ENCODE assay signal across 20 cellular contexts in genomic region chr9:18829066-18829465, GRCh38.
DNase-seq lines count a peak whose midpoint lies in the region; ATAC-seq, FAIRE-seq and TF ChIP-seq lines count a peak whose summit lies in the region.
"Had no signal": no experiment of that assay in that cellular context is flagged by ENCODE, and none has a peak within 500 bp of the region (broad histone marks: within the 10 kb centered on the region; RNA-seq: fewer than 3 reads in every experiment).

No MANE protein-coding gene starts in this region.

- H3K9me3 ChIP-seq in astrocyte (ENCODE audit: insufficient read depth, low read depth, low read length): no peaks in the 10 kb centered on the region
- no peaks in the 10 kb centered on the region for H3K9me3 ChIP-seq in mammary epithelial cell (replicated peaks; ENCODE audit: insufficient read depth, low read length)
- H3K9me3 ChIP-seq: BLaER1 treated with 17β-estradiol and CSF1 and Interleukin-3, amounts not matched to agents 10 nM and 100 nM had no signal

- dilution Hi-C loops in mammary epithelial cell (cut with HindIII; ENCODE audit: low sequenced_read_pairs): no loop called here

- H3K4me3 ChIP-seq in astrocyte (ENCODE audit: insufficient read depth, low read depth, low read length) (no peak overlapping the region), mammary epithelial cell (replicated peaks in 1 of 3; ENCODE audit: insufficient read depth in 1 of 3, low read depth in 2 of 3, low read length in 3 of 3) (no peak overlapping the region)
- H3K4me3 ChIP-seq: BLaER1 treated with 17β-estradiol and CSF1 and Interleukin-3, amounts not matched to agents 10 nM and 100 nM had no signal

- in situ Hi-C loops in mammary epithelial cell (cut with MboI; ENCODE audit: low sequenced_read_pairs in 2 of 2): loop anchor here in 1 of 2 donors (10.0 kb wide), 1 partner anchor 574 kb away; no protein-coding TSS in a partner anchor

- H3K4me3 Mint-ChIP-seq in astrocyte (ENCODE audit: unreplicated experiment) (no peak overlapping the region), nephron (no peak overlapping the region)
- H3K4me3 Mint-ChIP-seq: B cell; CD4-positive, alpha-beta memory T cell; CD8-positive, alpha-beta memory T cell had no signal

- no peak overlapping the region for H3K27ac Mint-ChIP-seq in astrocyte (ENCODE audit: unreplicated experiment)
- peak overlapping the region; percentile 17 to 62 (median 44) for H3K27ac Mint-ChIP-seq in nephron
- H3K27ac Mint-ChIP-seq: B cell; CD4-positive, alpha-beta memory T cell; CD8-positive, alpha-beta memory T cell had no signal

- intact Hi-C loops in mammary epithelial cell (cut with micrococcal nuclease): loop anchor here (10.0 kb wide), 2 partner anchors 346 to 1014 kb away; no protein-coding TSS in a partner anchor

- TF ChIP-seq CTCF in astrocyte (IDR thresholded peaks at IDR 0.05; ENCODE audit: insufficient read depth, low read depth, low read length): no peak
- TF ChIP-seq CTCF in nephron (IDR thresholded peaks at IDR 0.05; ENCODE audit: unreplicated experiment in 3 of 3): no peak
- TF ChIP-seq CTCF in mammary epithelial cell (conservative IDR thresholded peaks at IDR 0.05 in 1 of 2, IDR thresholded peaks at IDR 0.05 in 1 of 2; ENCODE audit: extremely low read depth in 1 of 2, insufficient read depth in 1 of 2, low read depth in 1 of 2, low read length in 2 of 2): no peak

- H3K27me3 Mint-ChIP-seq in astrocyte (ENCODE audit: low read depth, unreplicated experiment) (no peaks in the 10 kb centered on the region), nephron (ENCODE audit: low read depth) (no peaks in the 10 kb centered on the region)
- H3K27me3 Mint-ChIP-seq: B cell; CD4-positive, alpha-beta memory T cell had no signal

- peaks cover 31% of the 10 kb centered on the region for H3K36me3 ChIP-seq in astrocyte (ENCODE audit: insufficient read depth, low read length)
- H3K36me3 ChIP-seq in mammary epithelial cell (ENCODE audit: insufficient read depth, low read length): no peaks in the 10 kb centered on the region
- H3K36me3 ChIP-seq: BLaER1 treated with 17β-estradiol and CSF1 and Interleukin-3, amounts not matched to agents 10 nM and 100 nM had no signal

- peaks cover 3% of the 10 kb centered on the region for H4K20me1 ChIP-seq in astrocyte (ENCODE audit: insufficient read depth, low read length)
- no peaks in the 10 kb centered on the region for H4K20me1 ChIP-seq in mammary epithelial cell (ENCODE audit: insufficient read depth, low read length)
- H4K20me1 ChIP-seq: BLaER1 treated with 17β-estradiol and CSF1 and Interleukin-3, amounts not matched to agents 10 nM and 100 nM had no signal

- peaks cover 2% of the 10 kb centered on the region for H3K4me1 Mint-ChIP-seq in astrocyte (ENCODE audit: low read depth, unreplicated experiment)
- H3K4me1 Mint-ChIP-seq in nephron: peaks cover 31% of the 10 kb centered on the region
- H3K4me1 Mint-ChIP-seq: B cell had no signal

- H3K27me3 ChIP-seq in astrocyte (ENCODE audit: insufficient read depth, low read length) (no peaks in the 10 kb centered on the region), mammary epithelial cell (ENCODE audit: insufficient read depth, low read length) (no peaks in the 10 kb centered on the region)
- H3K27me3 ChIP-seq: BLaER1 treated with 17β-estradiol and CSF1 and Interleukin-3, amounts not matched to agents 10 nM and 100 nM had no signal

- H3K36me3 Mint-ChIP-seq in astrocyte (ENCODE audit: low read depth, unreplicated experiment) (peaks cover 7% of the 10 kb centered on the region), nephron (ENCODE audit: low read depth) (peaks cover 28% of the 10 kb centered on the region)
- H3K36me3 Mint-ChIP-seq: CD4-positive, alpha-beta memory T cell; CD8-positive, alpha-beta memory T cell had no signal

- no peak overlapping the region for H2AFZ ChIP-seq in astrocyte (ENCODE audit: low read depth, low read length)
- H2AFZ ChIP-seq in mammary epithelial cell (ENCODE audit: low read depth, low read length): no peak overlapping the region

- H3K4me2 ChIP-seq in astrocyte (ENCODE audit: low read length) (no peak overlapping the region), mammary epithelial cell (ENCODE audit: insufficient read depth, low read depth, low read length) (no peak overlapping the region)
- H3K4me2 ChIP-seq: BLaER1 treated with 17β-estradiol and CSF1 and Interleukin-3, amounts not matched to agents 10 nM and 100 nM had no signal

- CTCF ChIA-PET in mammary epithelial cell (lab: Charles Lee; ENCODE audit: low non-redundant PET): no interaction called here

- FAIRE-seq in astrocyte (lab: Jason Lieb, UNC): peak; percentile 5
- FAIRE-seq: A204.1, G401.6, GM12891 had no signal

- BruUV-seq in mammary epithelial cell (replicated peaks; lab: Mats Ljungman, UMichigan): no TSS peak

- DNase-seq in EH (ENCODE audit: low read depth) (peak; percentile 6), astrocyte (ENCODE audit: low read depth) (peak; percentile 52), mammary epithelial cell (no peak)
- DNase-seq in activated CD4-positive, alpha-beta T cell treated with anti-CD3 and anti-CD28 coated beads, Interleukin-2, amount 50 U/mL, for 48 hours: no peak
- DNase-seq: 8988T; AML-193; CD4-positive, alpha-beta memory T cell; CD8-positive, alpha-beta memory T cell; DMS 273 treated with DMSO at 0.1 percent for 48 hours; DMS79; DND-41; GF-D8 had no signal

- no peak overlapping the region for H3K27ac ChIP-seq in astrocyte (ENCODE audit: low read depth, low read length)
- H3K27ac ChIP-seq in mammary epithelial cell (ENCODE audit: insufficient read depth, low read depth, low read length): no peak overlapping the region
- H3K27ac ChIP-seq: BLaER1 treated with 17β-estradiol and CSF1 and Interleukin-3, amounts not matched to agents 10 nM and 100 nM; C4-2B had no signal

- H3K9ac ChIP-seq in astrocyte (ENCODE audit: low read length) (no peak overlapping the region), mammary epithelial cell (ENCODE audit: insufficient read depth, low read length) (no peak overlapping the region)
- H3K9ac ChIP-seq: BLaER1 treated with 17β-estradiol and CSF1 and Interleukin-3, amounts not matched to agents 10 nM and 100 nM had no signal

- H3K9me3 Mint-ChIP-seq in astrocyte (ENCODE audit: unreplicated experiment): peaks cover 2% of the 10 kb centered on the region
- no peaks in the 10 kb centered on the region for H3K9me3 Mint-ChIP-seq in nephron
- H3K9me3 Mint-ChIP-seq: CD4-positive, alpha-beta memory T cell had no signal

- 86% methylated on average over 3 of the region's 3 CpGs for WGBS in mammary epithelial cell (ENCODE audit: low coverage, missing lambda C conversion rate)

- no peak for ATAC-seq in GM21423 (IDR thresholded peaks at IDR 0.05; ENCODE audit: unreplicated experiment)

- peaks cover 2% of the 10 kb centered on the region for H3K79me2 ChIP-seq in astrocyte (ENCODE audit: insufficient read depth, low read length)
- H3K79me2 ChIP-seq in mammary epithelial cell (ENCODE audit: insufficient read depth, low read length): no peaks in the 10 kb centered on the region

- no peaks in the 10 kb centered on the region for H3K4me1 ChIP-seq in astrocyte (ENCODE audit: insufficient read depth, low read length)
- no peaks in the 10 kb centered on the region for H3K4me1 ChIP-seq in mammary epithelial cell (ENCODE audit: insufficient read depth, low read length)

Comparison
In these comparisons a context has a peak if more than half of its experiments do, and no peak if none do; other contexts are left out.
1. DNase-seq: peak in EH (single experiment) and astrocyte (single experiment); none in activated CD4-positive, alpha-beta T cell treated with anti-CD3 and anti-CD28 coated beads, Interleukin-2, amount 50 U/mL, for 48 hours (0 of 2) and mammary epithelial cell (single experiment).